In the genomic region with DNA sequence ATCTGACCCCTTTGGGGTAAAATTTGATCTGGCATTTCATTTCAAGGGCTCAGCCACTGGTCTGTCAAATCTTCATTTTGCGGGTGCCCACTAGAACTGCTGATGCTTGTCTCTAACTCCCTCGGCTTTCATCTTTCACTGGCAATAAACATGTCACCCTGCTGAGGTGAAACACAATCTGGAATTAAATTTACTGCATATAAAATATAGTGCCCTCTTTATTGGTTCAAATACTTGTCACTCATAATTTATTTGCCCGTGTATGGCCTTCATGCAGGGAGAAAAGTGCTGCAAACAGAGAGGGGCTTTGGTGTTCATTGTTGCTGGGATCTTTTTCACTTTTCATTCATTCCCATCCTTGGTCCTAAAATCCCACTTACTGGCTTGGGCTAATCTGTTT, we compare ENCODE assay signal across 21 cellular contexts.
"Had no signal": no experiment of that assay in that cellular context is flagged by ENCODE, and none has a peak within 500 bp of the region (broad histone marks: within the 10 kb centered on the region; RNA-seq: fewer than 3 reads in every experiment).

No MANE protein-coding gene starts in this region.

- DNase-seq: hypothalamus; immature natural killer cell; kidney; left colon; left lung; mammary epithelial cell; mesenchymal stem cell; naive thymus-derived CD8-positive, alpha-beta T cell; occipital lobe; psoas muscle; right lobe of liver; stimulated activated CD4-positive, alpha-beta T cell treated with anti-CD3 and anti-CD28 coated beads, Interleukin-1b, Interleukin-23, amount 100 ng/mL, for 48 hours; stimulated activated CD4-positive, alpha-beta T cell treated with anti-CD3 and anti-CD28 coated beads, Interleukin-2, amount 100 ng/mL, for 48 hours; stimulated activated CD4-positive, alpha-beta T cell treated with anti-CD3 and anti-CD28 coated beads, Interleukin-4, amount 100 ng/mL, for 4 hours; stimulated activated naive B cell treated with anti-CD40 and anti-IgM and Interleukin-4, amounts not matched to agents 10 μg/mL and 1 μg/mL and 100 μg/mL, for 72 hours; stimulated activated naive CD8-positive, alpha-beta T cell treated with anti-CD3 and anti-CD28 coated beads, Interleukin-15, Interleukin-2, amounts not matched to agents 100 U/mL and 50 U/mL, for 24 hours; stomach; testis; thyroid gland; transverse colon; upper lobe of left lung had no signal
